In the genomic region with DNA sequence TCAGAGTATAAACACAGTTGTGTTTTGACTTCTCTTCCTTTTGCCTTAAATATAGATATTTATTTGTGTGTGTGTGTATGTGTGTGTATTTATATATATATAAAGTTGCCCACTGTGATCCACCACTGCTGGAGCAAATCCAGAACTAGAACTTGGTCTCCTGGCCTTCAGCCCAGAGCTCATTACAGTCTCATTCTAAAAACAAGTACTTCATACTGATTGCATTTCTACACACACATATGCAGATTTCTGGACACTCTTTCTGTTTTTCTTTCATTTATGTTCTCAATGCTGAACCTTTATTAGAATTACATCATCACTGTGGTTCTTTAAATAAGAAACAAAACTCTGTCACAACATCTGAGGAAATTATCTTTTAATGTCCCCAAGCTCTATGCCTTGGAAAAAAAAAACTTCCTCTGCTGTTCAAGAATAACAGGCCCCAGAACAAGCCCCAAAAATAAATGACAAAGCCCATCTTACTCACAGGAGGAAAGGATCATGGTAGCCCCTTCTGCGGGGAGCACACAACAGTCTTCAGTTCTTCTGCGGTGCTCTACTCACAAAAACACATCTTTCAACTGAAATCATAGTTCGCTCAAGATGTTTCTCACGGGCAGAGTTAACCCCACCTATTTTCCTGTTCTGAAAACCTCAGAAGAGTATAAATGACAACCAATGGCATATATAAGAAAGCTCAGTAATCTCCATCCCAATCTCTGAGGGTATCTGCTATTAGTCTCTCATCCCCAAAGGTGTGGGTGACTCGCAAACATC, we compare ENCODE assay signal across 11 cellular contexts. TPM values are rescaled to one million over a fixed set of nuclear protein-coding genes. Genes with fewer than 3 reads are reported as not detected.
DNase-seq lines count a peak whose midpoint lies in the region; ATAC-seq, FAIRE-seq and TF ChIP-seq lines count a peak whose summit lies in the region.
"Had no signal": no experiment of that assay in that cellular context is flagged by ENCODE, and none has a peak within 500 bp of the region (broad histone marks: within the 10 kb centered on the region; RNA-seq: fewer than 3 reads in every experiment).

A gene (minus strand): TSS at position 583 of the 777 bp plus-strand sequence. CDS start 80 bp downstream, at position 503.

- H3K4me2 ChIP-seq in endothelial cell of umbilical vein (ENCODE audit: insufficient read depth, low read length) = no peak within 1 kb of the TSS

- peak within 1 kb of the TSS; percentile 87 to 92 for H3K4me3 Mint-ChIP-seq in activated T-cell treated with anti-CD3 and anti-CD28 coated beads, Interleukin-2, amount 50 U/mL, for 72 hours
- H3K4me3 Mint-ChIP-seq in activated CD8-positive, alpha-beta T cell treated with anti-CD3 and anti-CD28 coated beads for 36 hours = peak within 1 kb of the TSS; percentile 90

- H3K36me3 Mint-ChIP-seq in activated T-cell treated with anti-CD3 and anti-CD28 coated beads, Interleukin-2, amount 50 U/mL, for 72 hours (ENCODE audit: insufficient read depth in 2 of 2) = peaks cover 16 to 19% of the 10 kb centered on the region in 2 donors
- peaks cover 62% of the 10 kb centered on the region for H3K36me3 Mint-ChIP-seq in activated CD8-positive, alpha-beta T cell treated with anti-CD3 and anti-CD28 coated beads for 36 hours (ENCODE audit: low read depth)

- TF ChIP-seq CTCF in activated CD8-positive, alpha-beta T cell treated with anti-CD3 and anti-CD28 coated beads for 36 hours (IDR thresholded peaks at IDR 0.05) = no peak
- TF ChIP-seq CTCF in endothelial cell of umbilical vein (IDR thresholded peaks at IDR 0.05; ENCODE audit: extremely low read depth in 1 of 2, insufficient read depth in 1 of 2, low read depth in 1 of 2, low read length in 2 of 2) = no peak

- CTCF ChIA-PET in activated CD8-positive, alpha-beta T cell treated with anti-CD3 and anti-CD28 coated beads for 36 hours (lab: Charles Lee) = interaction anchor here (0.9 to 1.2 kb wide), 4 partner anchors 10 to 142 kb away, joined by 3 to 5 read pairs (median 3); no protein-coding TSS in a partner anchor
- CTCF ChIA-PET in endothelial cell of umbilical vein (lab: Charles Lee) = interaction anchor here (2.5 kb wide), 1 partner anchor 47 kb away, joined by 8 read pairs; no protein-coding TSS in a partner anchor

- WGBS in thymus = 12% methylated on average over 5 of the region's 5 CpGs

- H3K27me3 ChIP-seq in endothelial cell of umbilical vein (ENCODE audit: control insufficient read depth in 2 of 2, insufficient read depth in 2 of 2, low read length in 2 of 2) = no peaks in the 10 kb centered on the region
- H3K27me3 ChIP-seq in thymus (ENCODE audit: control insufficient read depth, insufficient read depth) = no peaks in the 10 kb centered on the region
- H3K27me3 ChIP-seq: uterus had no signal

- no peak for FAIRE-seq in endothelial cell of umbilical vein (lab: Jason Lieb, UNC)
- FAIRE-seq: GM18507 had no signal

- peaks cover 83% of the 10 kb centered on the region for H3K4me1 Mint-ChIP-seq in activated T-cell treated with anti-CD3 and anti-CD28 coated beads, Interleukin-2, amount 50 U/mL, for 72 hours (ENCODE audit: low read depth)
- H3K4me1 Mint-ChIP-seq in activated CD8-positive, alpha-beta T cell treated with anti-CD3 and anti-CD28 coated beads for 36 hours (ENCODE audit: low read depth) = peaks cover 80% of the 10 kb centered on the region

- intact Hi-C loops in activated CD8-positive, alpha-beta T cell treated with anti-CD3 and anti-CD28 coated beads for 36 hours (cut with micrococcal nuclease) = no loop called here
- intact Hi-C loops in endothelial cell of umbilical vein (cut with micrococcal nuclease) = no loop called here

- H3K27ac ChIP-seq in endothelial cell of umbilical vein (ENCODE audit: insufficient read depth, low read depth, low read length) = no peak within 1 kb of the TSS
- peak within 1 kb of the TSS; percentile 87 for H3K27ac ChIP-seq in thymus (ENCODE audit: low read depth)
- H3K27ac ChIP-seq: uterus had no signal

- peak within 1 kb of the TSS; percentile 100 for H3K27ac Mint-ChIP-seq in activated T-cell treated with anti-CD3 and anti-CD28 coated beads, Interleukin-2, amount 50 U/mL, for 72 hours
- H3K27ac Mint-ChIP-seq in activated CD8-positive, alpha-beta T cell treated with anti-CD3 and anti-CD28 coated beads for 36 hours = peak within 1 kb of the TSS; percentile 99

- POLR2A ChIA-PET in activated CD8-positive, alpha-beta T cell treated with anti-CD3 and anti-CD28 coated beads for 36 hours (lab: Charles Lee) = interaction anchor here (0.7 to 2.5 kb wide), 9 partner anchors 9 to 188 kb away, joined by 3 to 10 read pairs (median 4); no protein-coding TSS in a partner anchor
- POLR2A ChIA-PET in endothelial cell of umbilical vein (lab: Charles Lee) = no interaction called here

- peak within 1 kb of the TSS; percentile 21 for H2AFZ ChIP-seq in endothelial cell of umbilical vein (ENCODE audit: low read depth, low read length)

- H3K9me3 ChIP-seq in endothelial cell of umbilical vein (replicated peaks; ENCODE audit: control insufficient read depth, insufficient read depth, low read length) (no peaks in the 10 kb centered on the region), thymus (ENCODE audit: control insufficient read depth) (no peaks in the 10 kb centered on the region)
- H3K9me3 ChIP-seq: uterus had no signal

- no peaks in the 10 kb centered on the region for H3K36me3 ChIP-seq in endothelial cell of umbilical vein (ENCODE audit: control insufficient read depth in 2 of 2, extremely low read depth in 1 of 2, insufficient read depth in 2 of 2, low read length in 2 of 2)
- H3K36me3 ChIP-seq in thymus (ENCODE audit: control insufficient read depth, insufficient read depth) = peaks cover 6% of the 10 kb centered on the region
- H3K36me3 ChIP-seq: uterus had no signal

- H4K20me1 ChIP-seq in endothelial cell of umbilical vein (replicated peaks; ENCODE audit: control insufficient read depth, extremely low read depth, insufficient read depth, low read length) = no peaks in the 10 kb centered on the region

- dilution Hi-C loops in endothelial cell of umbilical vein (cut with MboI; ENCODE audit: extremely low pct_ligation_motif_present, low sequenced_read_pairs) = no loop called here

- H3K9me3 Mint-ChIP-seq in activated T-cell treated with anti-CD3 and anti-CD28 coated beads, Interleukin-2, amount 50 U/mL, for 72 hours = no peaks in the 10 kb centered on the region
- no peaks in the 10 kb centered on the region for H3K9me3 Mint-ChIP-seq in activated CD8-positive, alpha-beta T cell treated with anti-CD3 and anti-CD28 coated beads for 36 hours

- no peak within 1 kb of the TSS for H3K9ac ChIP-seq in endothelial cell of umbilical vein (replicated peaks; ENCODE audit: extremely low read depth, insufficient read depth, low read length)

- H3K27me3 Mint-ChIP-seq in activated T-cell treated with anti-CD3 and anti-CD28 coated beads, Interleukin-2, amount 50 U/mL, for 72 hours (ENCODE audit: low read depth) = no peaks in the 10 kb centered on the region
- H3K27me3 Mint-ChIP-seq in activated CD8-positive, alpha-beta T cell treated with anti-CD3 and anti-CD28 coated beads for 36 hours = no peaks in the 10 kb centered on the region

- ATAC-seq in activated T-cell treated with anti-CD3 and anti-CD28 coated beads, Interleukin-2, amount 50 U/mL, for 72 hours (replicated peaks in 1 of 2) = peak; percentile 58
- ATAC-seq in activated CD8-positive, alpha-beta T cell treated with anti-CD3 and anti-CD28 coated beads for 36 hours = peak; percentile 48
- ATAC-seq in HG02798 (IDR thresholded peaks at IDR 0.05; ENCODE audit: poor library complexity, unreplicated experiment) (no peak), GM21576 (IDR thresholded peaks at IDR 0.05; ENCODE audit: unreplicated experiment) (no peak)

- H3K4me3 ChIP-seq in endothelial cell of umbilical vein (replicated peaks in 1 of 3; ENCODE audit: insufficient read depth in 1 of 3, low read depth in 1 of 3, low read length in 3 of 3) (no peak within 1 kb of the TSS), thymus (ENCODE audit: low read length) (peak within 1 kb of the TSS; percentile 37)
- H3K4me3 ChIP-seq: uterus had no signal

- H3K9me1 ChIP-seq in endothelial cell of umbilical vein (replicated peaks; ENCODE audit: control insufficient read depth, extremely low read depth, insufficient read depth, low read length) = no peaks in the 10 kb centered on the region

- no TSS peak for BruUV-seq in endothelial cell of umbilical vein (replicated peaks; lab: Mats Ljungman, UMichigan)

- no peaks in the 10 kb centered on the region for H3K79me2 ChIP-seq in endothelial cell of umbilical vein (ENCODE audit: control insufficient read depth, insufficient read depth, low read length)

- TF ChIP-seq POLR2A in endothelial cell of umbilical vein (IDR thresholded peaks at IDR 0.05; ENCODE audit: low read depth, low read length) = no peak

- DNase-seq in activated T-cell treated with anti-CD3 and anti-CD28 coated beads, Interleukin-2, amount 50 U/mL, for 72 hours = peak; percentile 44 to 48
- no peak for DNase-seq in activated T-cell treated with anti-CD3 and anti-CD28 coated beads, Interleukin-2, amount 50 U/mL, for 1 hour
- DNase-seq in activated CD8-positive, alpha-beta T cell treated with anti-CD3 and anti-CD28 coated beads for 36 hours = peak; percentile 57
- DNase-seq in endothelial cell of umbilical vein (ENCODE audit: low read depth, low spot score) (peak; percentile 67), Ammon's horn (ENCODE audit: low spot score) (no peak)
- DNase-seq: AML-193, uterus had no signal

- peaks cover 1% of the 10 kb centered on the region for H3K4me1 ChIP-seq in endothelial cell of umbilical vein (ENCODE audit: control insufficient read depth, extremely low read depth, insufficient read depth, low read length)
- H3K4me1 ChIP-seq in thymus (ENCODE audit: control insufficient read depth, insufficient read depth, low read length) = peaks cover 23% of the 10 kb centered on the region
- H3K4me1 ChIP-seq: uterus had no signal

TF ChIP-seq in endothelial cell of umbilical vein, 7 proteins besides CTCF, POLR2A, EP300 and RAD21 (continues in another document):
- no peak for TF ChIP-seq FOS (IDR thresholded peaks at IDR 0.05; ENCODE audit: borderline replicate concordance, insufficient read depth, low read length)
- TF ChIP-seq GATA2 (IDR thresholded peaks at IDR 0.05; ENCODE audit: insufficient read depth, insufficient read length, low read depth, low read length) = no peak
- no peak for TF ChIP-seq MYC (IDR thresholded peaks at IDR 0.05; ENCODE audit: low read depth, low read length)

RNA-seq across cellular contexts. Expression of the gene that starts here (rescaled TPM):
- 10 to 100 TPM; 37.8 to 52.3 TPM for total RNA-seq in activated T-cell treated with anti-CD3 and anti-CD28 coated beads, Interleukin-2, amount 50 U/mL, for 72 hours
- total RNA-seq in activated CD8-positive, alpha-beta T cell treated with anti-CD3 and anti-CD28 coated beads for 36 hours = 10 to 100 TPM; 20.6 to 23.5 TPM
- 0.58 and 0.97 TPM in 2 replicates for total RNA-seq in endothelial cell of umbilical vein
- 0.26 TPM in 1 of 2 replicates, not detected in the other for polyA plus RNA-seq in endothelial cell of umbilical vein
- 0.34 and 0.41 TPM in 2 replicates for polyA plus RNA-seq in endothelial cell of umbilical vein (2011; cell fraction: cytosol; rRNA removed)
- polyA plus RNA-seq in endothelial cell of umbilical vein (2011; cell fraction: nucleus; rRNA removed) = 0.08 and 0.25 TPM in 2 replicates
- 0.38 and 1.9 TPM in 2 replicates for polyA plus RNA-seq in endothelial cell of umbilical vein (2012)
- polyA minus RNA-seq in endothelial cell of umbilical vein = 0.24 TPM in 1 of 2 replicates, not detected in the other
- not detected for polyA minus RNA-seq in endothelial cell of umbilical vein (2011; cell fraction: cytosol; rRNA and poly(A)+ RNA removed)
- not detected in 2 replicates for polyA minus RNA-seq in endothelial cell of umbilical vein (2011; cell fraction: nucleus; rRNA and poly(A)+ RNA removed)
- polyA plus RNA-seq in thymus = 24.7 TPM

Comparison
In these comparisons a context has a peak if more than half of its experiments do, and no peak if none do; other contexts are left out.
1. RNA of the gene that starts here (total RNA-seq): 37.8 to 52.3 TPM in activated T-cell treated with anti-CD3 and anti-CD28 coated beads, Interleukin-2, amount 50 U/mL, for 72 hours and 20.6 to 23.5 TPM in activated CD8-positive, alpha-beta T cell treated with anti-CD3 and anti-CD28 coated beads for 36 hours; 0.58 to 0.97 TPM in endothelial cell of umbilical vein; every median in the first group is over 10 times any median in the second.
2. DNase-seq: peak in activated T-cell treated with anti-CD3 and anti-CD28 coated beads, Interleukin-2, amount 50 U/mL, for 72 hours (2 of 2), activated CD8-positive, alpha-beta T cell treated with anti-CD3 and anti-CD28 coated beads for 36 hours (single experiment) and endothelial cell of umbilical vein (single experiment); none in activated T-cell treated with anti-CD3 and anti-CD28 coated beads, Interleukin-2, amount 50 U/mL, for 1 hour (single experiment) and Ammon's horn (single experiment).
3. ATAC-seq: peak in activated T-cell treated with anti-CD3 and anti-CD28 coated beads, Interleukin-2, amount 50 U/mL, for 72 hours (2 of 2) and activated CD8-positive, alpha-beta T cell treated with anti-CD3 and anti-CD28 coated beads for 36 hours (single experiment); none in HG02798 (single experiment) and GM21576 (single experiment).